In genomic region chr1:211991695-211992094, GRCh38 we compare ENCODE assay signal across 30 cellular contexts. TPM values are rescaled to one million over a fixed set of nuclear protein-coding genes. Genes with fewer than 3 reads are reported as not detected.
"Had no signal": no experiment of that assay in that cellular context is flagged by ENCODE, and none has a peak within 500 bp of the region (broad histone marks: within the 10 kb centered on the region; RNA-seq: fewer than 3 reads in every experiment).

No MANE protein-coding gene starts in this region.

- H3K4me3 Mint-ChIP-seq: activated CD4-positive, alpha-beta memory T cell treated with anti-CD3 and anti-CD28 coated beads for 36 hours; activated CD4-positive, alpha-beta T cell treated with anti-CD3 and anti-CD28 coated beads for 36 hours; activated CD4-positive, alpha-beta T cell treated with anti-CD3 and anti-CD28 coated beads, Interleukin-2, amount 10 ng/mL, durations not matched to agents 24 days and 14 days; activated CD8-positive, alpha-beta memory T cell treated with anti-CD3 and anti-CD28 coated beads, Interleukin-2, amount 10 ng/mL, durations not matched to agents 7 days and 5 days; activated CD8-positive, alpha-beta T cell treated with anti-CD3 and anti-CD28 coated beads, Interleukin-2, amount 10 ng/mL, durations not matched to agents 7 days and 5 days; activated naive CD8-positive, alpha-beta T cell treated with anti-CD3 and anti-CD28 coated beads, Interleukin-2, amount 10 ng/mL, durations not matched to agents 7 days and 5 days; activated T-cell treated with anti-CD3 and anti-CD28 coated beads, Interleukin-2, amount 50 U/mL, for 24 hours; activated T-helper 17 cell treated with anti-CD3 and anti-CD28 coated beads, Interleukin-2, amount 50 U/mL, for 72 hours; brain; dendritic cell treated with granulocyte-macrophage colony-stimulating factor and Interleukin-4, amounts not matched to agents 40 ng/mL and 50 ng/mL, for 4 days; endodermal cell had no signal

- H3K4me1 Mint-ChIP-seq: brain, endodermal cell had no signal

- H3K9me3 ChIP-seq: ascending aorta, breast epithelium, gastrocnemius medialis, heart left ventricle had no signal

- H3K27ac Mint-ChIP-seq: activated CD4-positive, alpha-beta memory T cell treated with anti-CD3 and anti-CD28 coated beads for 36 hours; activated CD4-positive, alpha-beta T cell treated with anti-CD3 and anti-CD28 coated beads for 36 hours; activated CD4-positive, alpha-beta T cell treated with anti-CD3 and anti-CD28 coated beads, Interleukin-2, amount 10 ng/mL, durations not matched to agents 24 days and 14 days; activated CD8-positive, alpha-beta memory T cell treated with anti-CD3 and anti-CD28 coated beads, Interleukin-2, amount 10 ng/mL, durations not matched to agents 7 days and 5 days; activated CD8-positive, alpha-beta T cell treated with anti-CD3 and anti-CD28 coated beads, Interleukin-2, amount 10 ng/mL, durations not matched to agents 7 days and 5 days; activated naive CD4-positive, alpha-beta T cell treated with anti-CD3 and anti-CD28 coated beads, Interleukin-2, amount 50 U/mL, for 72 hours; activated naive CD8-positive, alpha-beta T cell treated with anti-CD3 and anti-CD28 coated beads, Interleukin-2, amount 10 ng/mL, durations not matched to agents 7 days and 5 days; activated T-cell treated with anti-CD3 and anti-CD28 coated beads, Interleukin-2, amount 50 U/mL, for 24 hours; activated T-helper 17 cell treated with anti-CD3 and anti-CD28 coated beads, Interleukin-2, amount 50 U/mL, for 72 hours; brain; dendritic cell treated with granulocyte-macrophage colony-stimulating factor and Interleukin-4, amounts not matched to agents 40 ng/mL and 50 ng/mL, for 4 days; endodermal cell had no signal

- H3K27me3 Mint-ChIP-seq: activated CD4-positive, alpha-beta memory T cell treated with anti-CD3 and anti-CD28 coated beads for 36 hours; activated CD4-positive, alpha-beta T cell treated with anti-CD3 and anti-CD28 coated beads for 36 hours; activated CD4-positive, alpha-beta T cell treated with anti-CD3 and anti-CD28 coated beads, Interleukin-2, amount 10 ng/mL, durations not matched to agents 24 days and 14 days; activated CD8-positive, alpha-beta memory T cell treated with anti-CD3 and anti-CD28 coated beads, Interleukin-2, amount 10 ng/mL, durations not matched to agents 7 days and 5 days; activated naive CD8-positive, alpha-beta T cell treated with anti-CD3 and anti-CD28 coated beads, Interleukin-2, amount 10 ng/mL, durations not matched to agents 7 days and 5 days; activated T-cell treated with anti-CD3 and anti-CD28 coated beads, Interleukin-2, amount 50 U/mL, for 24 hours; activated T-helper 17 cell treated with anti-CD3 and anti-CD28 coated beads, Interleukin-2, amount 50 U/mL, for 72 hours; brain; dendritic cell treated with granulocyte-macrophage colony-stimulating factor and Interleukin-4, amounts not matched to agents 40 ng/mL and 50 ng/mL, for 4 days had no signal

- DNase-seq: activated CD4-positive, alpha-beta memory T cell treated with anti-CD3 and anti-CD28 coated beads for 36 hours; activated CD4-positive, alpha-beta T cell treated with anti-CD3 and anti-CD28 coated beads for 36 hours; activated CD4-positive, alpha-beta T cell treated with anti-CD3 and anti-CD28 coated beads, Interleukin-2, amount 10 ng/mL, durations not matched to agents 24 days and 14 days; activated CD4-positive, CD25-positive, alpha-beta regulatory T cell; activated CD4-positive, CD25-positive, alpha-beta regulatory T cell treated with anti-CD3 and anti-CD28 coated beads, Interleukin-2, amount 50 U/mL, for 72 hours; activated CD8-positive, alpha-beta memory T cell treated with anti-CD3 and anti-CD28 coated beads, Interleukin-2, amount 10 ng/mL, durations not matched to agents 7 days and 5 days; activated CD8-positive, alpha-beta memory T cell treated with anti-CD3 and anti-CD28 coated beads, Interleukin-2, amount 50 U/mL, for 4 hours; activated CD8-positive, alpha-beta T cell treated with anti-CD3 and anti-CD28 coated beads, Interleukin-2, amount 10 ng/mL, durations not matched to agents 7 days and 5 days; activated effector memory CD4-positive, alpha-beta T cell treated with Interleukin-2 at 50 U/mL for 16 hours; activated gamma-delta T cell treated with Interleukin-2 at 50 U/mL for 16 hours; activated naive CD4-positive, alpha-beta T cell treated with Interleukin-2 at 50 U/mL for 16 hours; activated naive CD8-positive, alpha-beta T cell treated with anti-CD3 and anti-CD28 coated beads, Interleukin-2, amount 10 ng/mL, durations not matched to agents 7 days and 5 days; activated T-cell treated with anti-CD3 and anti-CD28 coated beads, Interleukin-2, amount 50 U/mL, for 24 hours; central memory CD4-positive, alpha-beta T cell; dorsolateral prefrontal cortex; effector memory CD4-positive, alpha-beta T cell; endodermal cell; foreskin keratinocyte; gastrocnemius medialis; glutamatergic neuron; heart left ventricle; T-helper 1 cell; T-helper 2 cell had no signal

- ATAC-seq: activated CD4-positive, alpha-beta T cell treated with anti-CD3 and anti-CD28 coated beads for 36 hours; activated CD8-positive, alpha-beta memory T cell treated with anti-CD3 and anti-CD28 coated beads, Interleukin-2, amount 10 ng/mL, durations not matched to agents 7 days and 5 days; activated CD8-positive, alpha-beta T cell treated with anti-CD3 and anti-CD28 coated beads, Interleukin-2, amount 10 ng/mL, durations not matched to agents 7 days and 5 days; activated naive CD4-positive, alpha-beta T cell treated with anti-CD3 and anti-CD28 coated beads, Interleukin-2, amount 50 U/mL, for 72 hours; activated T-helper 17 cell treated with anti-CD3 and anti-CD28 coated beads, Interleukin-2, amount 50 U/mL, for 72 hours; esophagus mucosa; foreskin keratinocyte; gastrocnemius medialis; heart left ventricle had no signal

RNA-seq across cellular contexts. Expression of gene DTL, which starts 43.9 kb away (rescaled TPM):
- total RNA-seq: ascending aorta had no signal
